Comparison of ENCODE assay signal across 18 cellular contexts in genomic region chr5:10747678-10748622, GRCh38. TPM values are rescaled to one million over a fixed set of nuclear protein-coding genes. Genes with fewer than 3 reads are reported as not detected.
A peak's percentile ranks its signal among the peaks of the same experiment; 100 is the strongest.
DNase-seq lines count a peak whose midpoint lies in the region; ATAC-seq, FAIRE-seq and TF ChIP-seq lines count a peak whose summit lies in the region.
"Had no signal": no experiment of that assay in that cellular context is flagged by ENCODE, and none has a peak within 500 bp of the region (broad histone marks: within the 10 kb centered on the region; RNA-seq: fewer than 3 reads in every experiment).

No MANE protein-coding gene starts in this region.

- no peak for FAIRE-seq in pancreas (lab: Jason Lieb, UNC)
- FAIRE-seq: GM12891 had no signal

- ATAC-seq in GM18861 (IDR thresholded peaks at IDR 0.05; ENCODE audit: unreplicated experiment) (peak; percentile 45), HG02870 (IDR thresholded peaks at IDR 0.05; ENCODE audit: unreplicated experiment) (peak; percentile 52), body of pancreas (peak; percentile 69), pancreas (peak; percentile 68 to 79 (median 77)), gastroesophageal sphincter (no peak)
- ATAC-seq: activated T-helper 17 cell treated with anti-CD3 and anti-CD28 coated beads, Interleukin-2, amount 50 U/mL, for 72 hours had no signal

- H3K4me3 ChIP-seq in body of pancreas (no peak overlapping the region), pancreas (peak overlapping the region in 1 of 4 donors; percentile 2), gastroesophageal sphincter (no peak overlapping the region)

- 27 to 28% methylated on average over 9 of the region's 9 CpGs for WGBS in body of pancreas, 2 donors
- WGBS in pancreas, 2 donors: 18 to 24% methylated on average over 9 of the region's 9 CpGs
- 87 to 97% methylated on average over 4 to 6 of the region's 9 CpGs for WGBS in gastroesophageal sphincter (ENCODE audit: low coverage in 1 of 2), 2 donors

- no peak for TF ChIP-seq EP300 in gastroesophageal sphincter (IDR thresholded peaks at IDR 0.05)

- H3K27ac ChIP-seq in body of pancreas (peak overlapping the region; percentile 48 to 91 (median 86)), pancreas (peak overlapping the region; percentile 62 to 92 (median 74)), gastroesophageal sphincter (no peak overlapping the region)
- H3K27ac ChIP-seq: KMS-11 had no signal

- intact Hi-C loops in body of pancreas (cut with DNase I) (no loop called here), pancreas (cut with DNase I) (no loop called here)

- H3K4me1 ChIP-seq in body of pancreas (peaks cover 99% of the 10 kb centered on the region), pancreas (peaks cover 35 to 66% (median 60%) of the 10 kb centered on the region in 3 donors), gastroesophageal sphincter (peaks cover 0 to 5% (median 0%) of the 10 kb centered on the region in 3 donors)
- H3K4me1 ChIP-seq: BE2C had no signal

- TF ChIP-seq CTCF in body of pancreas (IDR thresholded peaks at IDR 0.05) (no peak), pancreas (IDR thresholded peaks at IDR 0.05) (no peak), gastroesophageal sphincter (IDR thresholded peaks at IDR 0.05) (no peak)

- TF ChIP-seq POLR2A in body of pancreas (IDR thresholded peaks at IDR 0.05) (no peak), gastroesophageal sphincter (IDR thresholded peaks at IDR 0.05) (no peak)

- H3K9me3 ChIP-seq in body of pancreas: peaks cover 0 to 6% (median 0%) of the 10 kb centered on the region in 3 donors
- no peaks in the 10 kb centered on the region for H3K9me3 ChIP-seq in pancreas
- no peaks in the 10 kb centered on the region for H3K9me3 ChIP-seq in gastroesophageal sphincter
- H3K9me3 ChIP-seq: BE2C had no signal

- H3K36me3 ChIP-seq in body of pancreas (replicated peaks in 1 of 2; ENCODE audit: insufficient read depth in 1 of 2, low read depth in 2 of 2) (peaks cover 0 to 8% of the 10 kb centered on the region in 2 donors), pancreas (peaks cover 0 to 22% (median 4%) of the 10 kb centered on the region in 3 donors), gastroesophageal sphincter (peaks cover 0 to 59% of the 10 kb centered on the region in 2 donors)

- no peaks in the 10 kb centered on the region for H3K27me3 ChIP-seq in body of pancreas
- H3K27me3 ChIP-seq in pancreas: no peaks in the 10 kb centered on the region
- no peaks in the 10 kb centered on the region for H3K27me3 ChIP-seq in gastroesophageal sphincter
- H3K27me3 ChIP-seq: BE2C had no signal

- DNase-seq in body of pancreas (peak; percentile 45 to 67 (median 59)), pancreas (peak in 5 of 6 donors; percentile 53 to 83 (median 61)), NCI-H69 (lab: John Stamatoyannopoulos, UW) (no peak)
- DNase-seq in effector CD4-positive, alpha-beta T cell: no peak
- no peak for DNase-seq in activated CD4-positive, alpha-beta T cell treated with anti-CD3 and anti-CD28 coated beads, Interleukin-2, amount 50 U/mL, for 4 hours
- DNase-seq: activated CD4-positive, alpha-beta memory T cell treated with anti-CD3 and anti-CD28 coated beads, Interleukin-2, amount 10 ng/mL, durations not matched to agents 7 days and 5 days; BE2C; cortex of kidney; HCEC 1CT; NCI-H146; NCI-H524 treated with DMSO at 0.1 percent for 48 hours; T-helper 9 cell had no signal

RNA-seq across cellular contexts. Expression of gene DAP, which starts 13.1 kb away (rescaled TPM):
- total RNA-seq in body of pancreas (100 to 1,000 TPM in 1 of 2 donors, 10 to 100 TPM in 1; 93.6 to 112 TPM), pancreas (100 to 1,000 TPM; 124 to 183 (median 144) TPM), gastroesophageal sphincter (10 to 100 TPM; 21.8 to 41.9 (median 36.0) TPM)
- polyA plus RNA-seq in pancreas: 100 to 1,000 TPM in 1 of 2 donors, 10 to 100 TPM in 1; 68.3 to 102 TPM

Comparison
In these comparisons a context has a peak if more than half of its experiments do, and no peak if none do; other contexts are left out.
1. DNase-seq: peak in body of pancreas (4 of 4) and pancreas (5 of 6); none in NCI-H69 (single experiment), effector CD4-positive, alpha-beta T cell (single experiment) and activated CD4-positive, alpha-beta T cell treated with anti-CD3 and anti-CD28 coated beads, Interleukin-2, amount 50 U/mL, for 4 hours (0 of 2).
2. H3K27ac ChIP-seq: peak in body of pancreas (4 of 4) and pancreas (4 of 4); none in gastroesophageal sphincter (0 of 4).